ENCODE assay signal across 26 cellular contexts in genomic region chrX:6761251-6761650, GRCh38.
"Had no signal": no experiment of that assay in that cellular context is flagged by ENCODE, and none has a peak within 500 bp of the region (broad histone marks: within the 10 kb centered on the region; RNA-seq: fewer than 3 reads in every experiment).

No MANE protein-coding gene starts in this region.

- H3K27ac ChIP-seq: stomach, suprapubic skin, testis, thoracic aorta, thyroid gland, tibial artery, tibial nerve, transverse colon, upper lobe of left lung, upper lobe of right lung, uterus, vagina had no signal

- ATAC-seq: stimulated activated effector memory CD8-positive, alpha-beta T cell treated with anti-CD3 and anti-CD28 coated beads, Interleukin-12 subunit alpha, Interleukin-12 subunit beta, amount 100 ng/mL, for 72 hours; stimulated activated memory B cell treated with anti-CD40 and anti-IgM and Interleukin-4, amounts not matched to agents 10 μg/mL and 1 μg/mL and 100 μg/mL, for 72 hours; stimulated activated naive B cell treated with anti-CD40 and anti-IgM and Interleukin-4, amounts not matched to agents 10 μg/mL and 1 μg/mL and 100 μg/mL, for 72 hours; stimulated activated naive CD8-positive, alpha-beta T cell treated with anti-CD3 and anti-CD28 coated beads, Interleukin-15, amount 100 ng/mL, for 72 hours; stimulated activated naive CD8-positive, alpha-beta T cell treated with anti-CD3 and anti-CD28 coated beads, Interleukin-15, Interleukin-2, amounts not matched to agents 100 U/mL and 50 U/mL, for 24 hours; upper lobe of right lung had no signal

- H3K4me1 ChIP-seq: stomach, suprapubic skin, testis, thyroid gland, tibial artery, tibial nerve, transverse colon, upper lobe of left lung, upper lobe of right lung, uterus, vagina had no signal

- FAIRE-seq: urothelium cell line had no signal

- H3K36me3 ChIP-seq: stomach, suprapubic skin, thoracic aorta, thyroid gland, tibial artery, tibial nerve, transverse colon, upper lobe of left lung, upper lobe of right lung, uterus, vagina had no signal

- H3K27me3 ChIP-seq: stomach, suprapubic skin, testis, thyroid gland, tibial artery, tibial nerve, transverse colon, upper lobe of left lung, upper lobe of right lung, uterus, vagina had no signal

- H3K9me3 ChIP-seq: suprapubic skin, testis, thoracic aorta, thyroid gland, tibial artery, transverse colon, upper lobe of right lung, uterus, vagina had no signal

- H3K4me3 ChIP-seq: stomach, suprapubic skin, testis, thoracic aorta, thyroid gland, tibial artery, tibial nerve, transverse colon, upper lobe of left lung, upper lobe of right lung, uterus, vagina had no signal

- DNase-seq: stimulated activated CD4-positive, alpha-beta T cell treated with anti-CD3 and anti-CD28 coated beads, Interleukin-2, amount 100 ng/mL, for 48 hours; stimulated activated CD4-positive, alpha-beta T cell treated with anti-CD3 and anti-CD28 coated beads, Interleukin-4, amount 100 ng/mL, for 1 hour; stimulated activated CD4-positive, alpha-beta T cell treated with anti-CD3 and anti-CD28 coated beads, Interleukin-4, amount 100 ng/mL, for 24 hours; stimulated activated CD4-positive, alpha-beta T cell treated with anti-CD3 and anti-CD28 coated beads, Interleukin-4, amount 100 ng/mL, for 4 hours; stimulated activated naive B cell treated with anti-CD40 and anti-IgM and Interleukin-4, amounts not matched to agents 10 μg/mL and 1 μg/mL and 100 μg/mL, for 72 hours; stimulated activated naive CD4-positive, alpha-beta T cell; stimulated activated naive CD4-positive, alpha-beta T cell treated with Interleukin-2 at 50 U/mL for 16 hours; stimulated activated naive CD8-positive, alpha-beta T cell treated with anti-CD3 and anti-CD28 coated beads, Interleukin-15, amount 100 ng/mL, for 72 hours; stimulated activated naive CD8-positive, alpha-beta T cell treated with anti-CD3 and anti-CD28 coated beads, Interleukin-15, Interleukin-2, amounts not matched to agents 100 U/mL and 50 U/mL, for 24 hours; stomach; substantia nigra; testis; thyroid gland; tibial artery; transverse colon; trophoblast cell; upper lobe of left lung; upper lobe of right lung; uterus had no signal
